Comparison of ENCODE assay signal across 2 cellular contexts in the genomic region with DNA sequence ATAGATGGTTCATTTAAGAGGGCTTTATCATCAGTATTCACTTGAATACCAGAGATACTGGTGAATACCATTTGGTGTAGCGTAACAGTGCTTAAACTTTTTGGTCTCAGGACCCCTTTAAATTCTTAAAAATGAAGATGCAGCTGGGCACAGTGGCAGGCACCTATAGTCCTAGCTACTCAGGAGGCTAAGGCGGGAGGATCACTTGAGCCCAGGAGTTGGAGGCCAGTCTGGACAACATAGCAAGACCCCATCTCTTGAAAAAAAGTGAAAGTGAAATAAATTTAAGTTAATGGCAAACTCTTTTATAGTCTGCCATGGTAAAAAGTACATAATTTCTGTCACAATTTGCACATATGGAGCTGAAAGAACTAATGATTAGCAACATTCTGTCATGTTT.
TF ChIP-seq lines count a peak whose summit lies in the region.

No MANE protein-coding gene starts in this region.

TF ChIP-seq in HepG2, 621 proteins besides CTCF, POLR2A, EP300 and RAD21:
- TF ChIP-seq, protein P1, sequence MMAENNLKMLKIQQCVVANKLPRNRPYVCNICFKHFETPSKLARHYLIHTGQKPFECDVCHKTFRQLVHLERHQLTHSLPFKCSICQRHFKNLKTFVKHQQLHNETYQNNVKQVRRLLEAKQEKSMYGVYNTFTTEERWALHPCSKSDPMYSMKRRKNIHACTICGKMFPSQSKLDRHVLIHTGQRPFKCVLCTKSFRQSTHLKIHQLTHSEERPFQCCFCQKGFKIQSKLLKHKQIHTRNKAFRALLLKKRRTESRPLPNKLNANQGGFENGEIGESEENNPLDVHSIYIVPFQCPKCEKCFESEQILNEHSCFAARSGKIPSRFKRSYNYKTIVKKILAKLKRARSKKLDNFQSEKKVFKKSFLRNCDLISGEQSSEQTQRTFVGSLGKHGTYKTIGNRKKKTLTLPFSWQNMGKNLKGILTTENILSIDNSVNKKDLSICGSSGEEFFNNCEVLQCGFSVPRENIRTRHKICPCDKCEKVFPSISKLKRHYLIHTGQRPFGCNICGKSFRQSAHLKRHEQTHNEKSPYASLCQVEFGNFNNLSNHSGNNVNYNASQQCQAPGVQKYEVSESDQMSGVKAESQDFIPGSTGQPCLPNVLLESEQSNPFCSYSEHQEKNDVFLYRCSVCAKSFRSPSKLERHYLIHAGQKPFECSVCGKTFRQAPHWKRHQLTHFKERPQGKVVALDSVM (CRISPR knock-in tag; IDR thresholded peaks at IDR 0.05) = peak; percentile 45; the same call in 1 of the 2 replicates
- peak; percentile 90 for TF ChIP-seq ZNF121 (CRISPR knock-in tag; IDR thresholded peaks at IDR 0.05)
- no peak for TF ChIP-seq ZC3H4 (CRISPR knock-in tag; IDR thresholded peaks at IDR 0.05; ENCODE audit: borderline replicate concordance)
- no peak for TF ChIP-seq SRSF4 (IDR thresholded peaks at IDR 0.05; ENCODE audit: low read depth, low read length, poor library complexity, severe bottlenecking)
- TF ChIP-seq NFYC (CRISPR knock-in tag; IDR thresholded peaks at IDR 0.05) = no peak
TF ChIP-seq in HepG2: peak in this region for 2.

TF ChIP-seq in K562, 482 proteins besides CTCF, POLR2A, EP300 and RAD21:
- TF ChIP-seq SETDB1 (IDR thresholded peaks at IDR 0.05; ENCODE audit: low read length) (no peak), ZNF121 (CRISPR knock-in tag; conservative IDR thresholded peaks at IDR 0.05) (0 out of 2 replicates have a peak, but pooled peaks have one; percentile 52)
